In genomic region chr1:169892819-169893644, GRCh38 we compare ENCODE assay signal across 8 cellular contexts. TPM values are rescaled to one million over a fixed set of nuclear protein-coding genes. Genes with fewer than 3 reads are reported as not detected.
DNase-seq lines count a peak whose midpoint lies in the region; ATAC-seq and TF ChIP-seq lines count a peak whose summit lies in the region.

No MANE protein-coding gene starts in this region.

- H3K4me1 Mint-ChIP-seq in activated CD4-positive, alpha-beta T cell treated with anti-CD3 and anti-CD28 coated beads, Interleukin-2, amount 10 ng/mL, durations not matched to agents 7 days and 5 days, result peaks cover 51% of the 10 kb centered on the region

- H3K4ac ChIP-seq in neuronal stem cell (ENCODE audit: low read length), result no peak overlapping the region

- peak overlapping the region; percentile 79 for H3K18ac ChIP-seq in neuronal stem cell (ENCODE audit: low read length)

- H3K27me3 Mint-ChIP-seq in activated CD4-positive, alpha-beta T cell treated with anti-CD3 and anti-CD28 coated beads, Interleukin-2, amount 10 ng/mL, durations not matched to agents 7 days and 5 days, result peaks cover 7% of the 10 kb centered on the region

- H2BK15ac ChIP-seq in neuronal stem cell (ENCODE audit: low read length), result no peak overlapping the region

- H3K4me3 ChIP-seq in HUES64 (ENCODE audit: low read length), result peak overlapping the region; percentile 66
- H3K4me3 ChIP-seq in fibroblast of villous mesenchyme (ENCODE audit: low read depth, low read length), result peak overlapping the region; percentile 83
- H3K4me3 ChIP-seq in neuronal stem cell (ENCODE audit: low read length in 2 of 2), result peak overlapping the region; percentile 67 to 94

- peak overlapping the region; percentile 92 for H2AFZ ChIP-seq in neuronal stem cell (ENCODE audit: low read length)

- H3K36me3 Mint-ChIP-seq in activated CD4-positive, alpha-beta T cell treated with anti-CD3 and anti-CD28 coated beads, Interleukin-2, amount 10 ng/mL, durations not matched to agents 7 days and 5 days (ENCODE audit: low read depth), result peaks cover 20% of the 10 kb centered on the region

- H3K27me3 ChIP-seq in HUES64 (ENCODE audit: insufficient read depth, low read length) (no peaks in the 10 kb centered on the region), neuronal stem cell (ENCODE audit: control insufficient read depth in 3 of 3, insufficient read depth in 3 of 3, low read depth in 1 of 3, low read length in 3 of 3) (peaks cover 0 to 24% (median 0%) of the 10 kb centered on the region in 3 experiments)

- H3K9me3 ChIP-seq in HUES64 (ENCODE audit: insufficient read depth, low read depth, low read length) (no peaks in the 10 kb centered on the region), neuronal stem cell (replicated peaks in 1 of 2; ENCODE audit: control insufficient read depth in 2 of 2, insufficient read depth in 1 of 2, low read depth in 1 of 2, low read length in 2 of 2) (no peaks in the 10 kb centered on the region)

- no peak overlapping the region for H4K91ac ChIP-seq in neuronal stem cell (ENCODE audit: low read depth, low read length, poor library complexity)

- H3K4me2 ChIP-seq in neuronal stem cell (ENCODE audit: insufficient read depth, low read length, poor library complexity, severe bottlenecking), result peak overlapping the region; percentile 55

- peak; percentile 30 for DNase-seq in Ammon's horn (ENCODE audit: low spot score)
- DNase-seq in activated CD4-positive, alpha-beta T cell treated with anti-CD3 and anti-CD28 coated beads, Interleukin-2, amount 10 ng/mL, durations not matched to agents 7 days and 5 days, result peak; percentile 43
- peak; percentile 43 for DNase-seq in fibroblast of villous mesenchyme (ENCODE audit: low read depth)
- DNase-seq in neuronal stem cell (ENCODE audit: low spot score), result no peak
- DNase-seq in SKM-1 treated with dmso at 0.1 percent for 144 hours (lab: John Stamatoyannopoulos, UW; ENCODE audit: unreplicated experiment), result no peak
- DNase-seq in epidermal melanocyte (ENCODE audit: insufficient read length, low spot score), result no peak

- H3K4me3 Mint-ChIP-seq in activated CD4-positive, alpha-beta T cell treated with anti-CD3 and anti-CD28 coated beads, Interleukin-2, amount 10 ng/mL, durations not matched to agents 7 days and 5 days, result peak overlapping the region; percentile 77

- H3K14ac ChIP-seq in neuronal stem cell (ENCODE audit: low read length), result no peak overlapping the region

- H3K23ac ChIP-seq in neuronal stem cell (ENCODE audit: low read depth, low read length, poor library complexity), result peak overlapping the region; percentile 52

- ATAC-seq in GM19351 (IDR thresholded peaks at IDR 0.05; ENCODE audit: unreplicated experiment), result peak; percentile 51

- WGBS in HUES64, result 2% methylated on average over 52 of the region's 52 CpGs
- no CpG with 5 or more reads among the region's 52 CpGs for WGBS in neuronal stem cell (ENCODE audit: extremely low coverage in 2 of 2, insufficient read length in 2 of 2, insufficient replicate concordance in 1 of 2), 2 donors

- no peaks in the 10 kb centered on the region for H3K79me1 ChIP-seq in neuronal stem cell (ENCODE audit: low read depth, low read length)

- H3K4me1 ChIP-seq in HUES64 (ENCODE audit: insufficient read depth, low read length) (peaks cover 24% of the 10 kb centered on the region), neuronal stem cell (ENCODE audit: control insufficient read depth in 2 of 2, insufficient read depth in 1 of 2, low read depth in 1 of 2, low read length in 2 of 2) (peaks cover 0 to 1% of the 10 kb centered on the region in 2 donors)

- peak overlapping the region; percentile 83 for H3K27ac ChIP-seq in HUES64 (ENCODE audit: low read depth, low read length)
- peak overlapping the region; percentile 33 for H3K27ac ChIP-seq in neuronal stem cell (replicated peaks; ENCODE audit: low read length)

- no peak overlapping the region for H4K8ac ChIP-seq in neuronal stem cell (ENCODE audit: low read depth, low read length)

- TF ChIP-seq CTCF in fibroblast of villous mesenchyme (IDR thresholded peaks at IDR 0.05; ENCODE audit: insufficient read depth, low read depth, low read length), result no peak

- H3K9me3 Mint-ChIP-seq in activated CD4-positive, alpha-beta T cell treated with anti-CD3 and anti-CD28 coated beads, Interleukin-2, amount 10 ng/mL, durations not matched to agents 7 days and 5 days, result no peaks in the 10 kb centered on the region

- peak overlapping the region; percentile 99 for H3K27ac Mint-ChIP-seq in activated CD4-positive, alpha-beta T cell treated with anti-CD3 and anti-CD28 coated beads, Interleukin-2, amount 10 ng/mL, durations not matched to agents 7 days and 5 days

- CTCF ChIA-PET in activated CD4-positive, alpha-beta T cell treated with anti-CD3 and anti-CD28 coated beads, Interleukin-2, amount 10 ng/mL, durations not matched to agents 7 days and 5 days (lab: Charles Lee), result interaction anchor here (0.9 to 2.8 kb wide), 8 partner anchors 9 to 307 kb away, joined by 3 to 12 read pairs (median 4); partner anchors contain the start of gene F5

- POLR2A ChIA-PET in activated CD4-positive, alpha-beta T cell treated with anti-CD3 and anti-CD28 coated beads, Interleukin-2, amount 10 ng/mL, durations not matched to agents 7 days and 5 days (lab: Charles Lee), result interaction anchor here (0.6 kb wide), 1 partner anchor 15 kb away, joined by 5 read pairs; no protein-coding TSS in a partner anchor

- H2AK5ac ChIP-seq in neuronal stem cell (ENCODE audit: low read depth, low read length), result no peak overlapping the region

- H2BK120ac ChIP-seq in neuronal stem cell (ENCODE audit: low read depth, low read length), result no peak overlapping the region

- H2BK5ac ChIP-seq in neuronal stem cell (ENCODE audit: low read length), result peak overlapping the region; percentile 79

- no peak overlapping the region for H2BK12ac ChIP-seq in neuronal stem cell (ENCODE audit: low read length)

- H3K9ac ChIP-seq in HUES64 (ENCODE audit: low read depth, low read length), result peak overlapping the region; percentile 94
- H3K9ac ChIP-seq in neuronal stem cell (ENCODE audit: low read depth, low read length, poor library complexity), result peak overlapping the region; percentile 81

- H3K36me3 ChIP-seq in HUES64 (ENCODE audit: insufficient read depth, low read length) (peaks cover 7% of the 10 kb centered on the region), neuronal stem cell (replicated peaks in 1 of 2; ENCODE audit: control insufficient read depth in 2 of 2, insufficient read depth in 2 of 2, low read length in 2 of 2) (peaks cover 1 to 8% of the 10 kb centered on the region in 2 donors)

RNA-seq across cellular contexts. Expression of gene SCYL3, which starts 0.7 kb away (rescaled TPM):
- polyA plus RNA-seq in HUES64 (2013, experiment 1 of 2), result 3.5 TPM
- polyA plus RNA-seq in HUES64 (2013, experiment 2 of 2), result 5.8 TPM
- 10 to 100 TPM; 16.8 to 17.1 TPM for total RNA-seq in activated CD4-positive, alpha-beta T cell treated with anti-CD3 and anti-CD28 coated beads, Interleukin-2, amount 10 ng/mL, durations not matched to agents 7 days and 5 days
- total RNA-seq in fibroblast of villous mesenchyme, result 8.4 and 10.4 TPM in 2 replicates
- 4.3 TPM for polyA plus RNA-seq in neuronal stem cell (2013, experiment 1 of 2)
- polyA plus RNA-seq in neuronal stem cell (2013, experiment 2 of 2), result 4.3 TPM

Comparison
In these comparisons a context has a peak if more than half of its experiments do, and no peak if none do; other contexts are left out.
1. DNase-seq: peak in Ammon's horn (single experiment), activated CD4-positive, alpha-beta T cell treated with anti-CD3 and anti-CD28 coated beads, Interleukin-2, amount 10 ng/mL, durations not matched to agents 7 days and 5 days (single experiment) and fibroblast of villous mesenchyme (single experiment); none in neuronal stem cell (single experiment), SKM-1 treated with dmso at 0.1 percent for 144 hours (single experiment) and epidermal melanocyte (single experiment).
2. Peak in every context shown above with its lines, with median percentiles within 50 percentile points of each other: H3K4me3 ChIP-seq.